In the genomic region with DNA sequence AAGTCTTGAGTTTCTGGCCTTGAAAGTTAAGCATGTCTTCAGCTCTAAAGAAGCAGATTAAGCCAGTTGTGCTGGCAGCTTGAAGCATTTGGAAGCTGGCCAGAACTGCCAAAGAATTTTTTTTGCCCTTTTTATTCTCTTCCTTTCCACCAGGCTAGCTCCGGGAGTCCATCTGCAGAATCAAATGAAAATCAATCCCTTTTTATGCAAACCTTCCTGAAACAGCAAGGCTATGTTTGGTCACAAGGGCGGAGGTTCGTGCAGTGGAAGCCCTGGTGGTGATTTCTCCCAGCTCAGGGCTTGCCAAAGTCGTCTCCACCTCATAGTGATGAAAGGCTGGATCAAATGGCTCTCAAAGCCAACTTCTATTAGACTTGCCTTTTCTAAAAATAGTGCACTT, we compare ENCODE assay signal across 15 cellular contexts. TPM values are rescaled to one million over a fixed set of nuclear protein-coding genes. Genes with fewer than 3 reads are reported as not detected.
DNase-seq lines count a peak whose midpoint lies in the region; ATAC-seq and TF ChIP-seq lines count a peak whose summit lies in the region.
"Had no signal": no experiment of that assay in that cellular context is flagged by ENCODE, and none has a peak within 500 bp of the region (broad histone marks: within the 10 kb centered on the region; RNA-seq: fewer than 3 reads in every experiment).

No MANE protein-coding gene starts in this region.

- CTCF ChIA-PET in activated CD4-positive, alpha-beta memory T cell treated with anti-CD3 and anti-CD28 coated beads, Interleukin-2, amount 10 ng/mL, durations not matched to agents 7 days and 5 days (lab: Charles Lee), result no interaction called here

- ATAC-seq in heart right ventricle, result peak; percentile 90 to 97 (median 96)
- ATAC-seq in left colon, result no peak
- ATAC-seq in HG03520 (IDR thresholded peaks at IDR 0.05; ENCODE audit: unreplicated experiment), result no peak
- ATAC-seq: activated T-cell treated with anti-CD3 and anti-CD28 coated beads, Interleukin-2, amount 50 U/mL, for 4 hours; natural killer cell; stimulated activated naive CD8-positive, alpha-beta T cell treated with anti-CD3 and anti-CD28 coated beads, Interleukin-15, Interleukin-2, amounts not matched to agents 100 U/mL and 50 U/mL, for 24 hours had no signal

- H3K36me3 ChIP-seq in heart right ventricle, result no peaks in the 10 kb centered on the region
- no peaks in the 10 kb centered on the region for H3K36me3 ChIP-seq in skeletal muscle tissue (ENCODE audit: control insufficient read depth in 3 of 3, insufficient read depth in 3 of 3, low read length in 3 of 3)

- peak overlapping the region in 2 of 3 donors; percentile 24 to 51 for H3K9ac ChIP-seq in skeletal muscle tissue (ENCODE audit: low read depth in 1 of 3, low read length in 3 of 3)

- no peaks in the 10 kb centered on the region for H3K27me3 ChIP-seq in heart right ventricle
- H3K27me3 ChIP-seq in skeletal muscle tissue (ENCODE audit: control insufficient read depth in 3 of 3, insufficient read depth in 3 of 3, low read length in 3 of 3), result no peaks in the 10 kb centered on the region

- POLR2A ChIA-PET in activated CD4-positive, alpha-beta memory T cell treated with anti-CD3 and anti-CD28 coated beads, Interleukin-2, amount 10 ng/mL, durations not matched to agents 7 days and 5 days (lab: Charles Lee), result no interaction called here

- H3K27ac ChIP-seq in heart right ventricle (peak overlapping the region in 9 of 10 donors; percentile 5 to 73 (median 45)), skeletal muscle tissue (ENCODE audit: low read depth, low read length) (peak overlapping the region; percentile 77)
- H3K27ac ChIP-seq: 22Rv1 had no signal

- no peak overlapping the region for H3K27ac Mint-ChIP-seq in activated CD4-positive, alpha-beta memory T cell treated with anti-CD3 and anti-CD28 coated beads, Interleukin-2, amount 10 ng/mL, durations not matched to agents 7 days and 5 days
- H3K27ac Mint-ChIP-seq: natural killer cell had no signal

- no peaks in the 10 kb centered on the region for H3K4me1 Mint-ChIP-seq in activated CD4-positive, alpha-beta memory T cell treated with anti-CD3 and anti-CD28 coated beads, Interleukin-2, amount 10 ng/mL, durations not matched to agents 7 days and 5 days
- H3K4me1 Mint-ChIP-seq: natural killer cell had no signal

- no peaks in the 10 kb centered on the region for H3K36me3 Mint-ChIP-seq in activated CD4-positive, alpha-beta memory T cell treated with anti-CD3 and anti-CD28 coated beads, Interleukin-2, amount 10 ng/mL, durations not matched to agents 7 days and 5 days (ENCODE audit: low read depth)
- H3K36me3 Mint-ChIP-seq: natural killer cell had no signal

- H3K4me3 Mint-ChIP-seq in activated CD4-positive, alpha-beta memory T cell treated with anti-CD3 and anti-CD28 coated beads, Interleukin-2, amount 10 ng/mL, durations not matched to agents 7 days and 5 days, result no peak overlapping the region
- H3K4me3 Mint-ChIP-seq: activated T-cell treated with anti-CD3 and anti-CD28 coated beads, Interleukin-2, amount 50 U/mL, for 4 hours; natural killer cell had no signal

- intact Hi-C loops in heart right ventricle (cut with DNase I), result loop anchor here in 2 of 10 donors (5.0 to 10.0 kb wide), 2 partner anchors 114 to 117 kb away; partner anchors contain the start of gene TRMT10A (in 2 of the 2)
- intact Hi-C loops in left colon (cut with DNase I, micrococcal nuclease), result no loop called here

- peaks cover 0 to 24% (median 5%) of the 10 kb centered on the region in 9 donors for H3K4me1 ChIP-seq in heart right ventricle
- peaks cover 4 to 5% (median 4%) of the 10 kb centered on the region in 3 donors for H3K4me1 ChIP-seq in skeletal muscle tissue (ENCODE audit: control insufficient read depth in 3 of 3, insufficient read depth in 3 of 3, low read length in 3 of 3)

- H3K9me3 ChIP-seq in heart right ventricle (peaks cover 0 to 8% (median 0%) of the 10 kb centered on the region in 11 donors), skeletal muscle tissue (ENCODE audit: control insufficient read depth in 3 of 3, low read length in 3 of 3) (no peaks in the 10 kb centered on the region)

- 10 to 14% methylated on average over 4 of the region's 4 CpGs for whole genome bisulfite sequencing in heart right ventricle, 2 donors

- H3K27me3 Mint-ChIP-seq in activated CD4-positive, alpha-beta memory T cell treated with anti-CD3 and anti-CD28 coated beads, Interleukin-2, amount 10 ng/mL, durations not matched to agents 7 days and 5 days, result peaks cover 24% of the 10 kb centered on the region

- no peaks in the 10 kb centered on the region for H3K9me3 Mint-ChIP-seq in activated CD4-positive, alpha-beta memory T cell treated with anti-CD3 and anti-CD28 coated beads, Interleukin-2, amount 10 ng/mL, durations not matched to agents 7 days and 5 days

- TF ChIP-seq CTCF in heart right ventricle (IDR thresholded peaks at IDR 0.05), result peak in 5 of 9 donors; percentile 8 to 27 (median 18)

- DNase-seq in DMS153 (lab: John Stamatoyannopoulos, UW), result peak; percentile 12
- no peak for DNase-seq in DMS153 treated with DMSO at 0.1 percent for 48 hours (lab: John Stamatoyannopoulos, UW; ENCODE audit: unreplicated experiment)
- peak; percentile 59 for DNase-seq in NCI-H82 treated with DMSO at 0.1 percent for 48 hours (lab: John Stamatoyannopoulos, UW; ENCODE audit: unreplicated experiment)
- DNase-seq in heart right ventricle, result peak; percentile 34 to 68
- no peak for DNase-seq in activated CD4-positive, alpha-beta memory T cell treated with anti-CD3 and anti-CD28 coated beads, Interleukin-2, amount 10 ng/mL, durations not matched to agents 7 days and 5 days
- DNase-seq in left colon, result no peak
- DNase-seq: activated CD4-positive, CD25-positive, alpha-beta regulatory T cell; activated T-cell treated with anti-CD3 and anti-CD28 coated beads, Interleukin-2, amount 50 U/mL, for 4 hours; natural killer cell; NCI-H1417 treated with DMSO at 0.1 percent for 48 hours; stimulated activated naive CD8-positive, alpha-beta T cell treated with anti-CD3 and anti-CD28 coated beads, Interleukin-15, Interleukin-2, amounts not matched to agents 100 U/mL and 50 U/mL, for 24 hours had no signal

- no peak overlapping the region for H3K4me3 ChIP-seq in heart right ventricle
- H3K4me3 ChIP-seq in skeletal muscle tissue (ENCODE audit: low read length in 3 of 3), result peak overlapping the region in 2 of 3 donors; percentile 37 to 46

RNA-seq across cellular contexts. Expression of gene C4orf54, which starts 21.6 kb away (rescaled TPM):
- total RNA-seq in heart right ventricle (1 to 10 TPM in 8 of 10 donors, under 1 TPM in 2; 0.68 to 9.3 (median 1.6) TPM), skeletal muscle tissue (132 TPM), left colon (under 1 TPM in 1 of 2 donors, not detected in 1; 0.08 TPM)
- 10 to 100 TPM in 1 of 2 donors, under 1 TPM in 1; 0.80 to 14.4 TPM for polyA plus RNA-seq in heart right ventricle
- not detected for total RNA-seq in activated CD4-positive, alpha-beta memory T cell treated with anti-CD3 and anti-CD28 coated beads, Interleukin-2, amount 10 ng/mL, durations not matched to agents 7 days and 5 days
- total RNA-seq: activated T-cell treated with anti-CD3 and anti-CD28 coated beads, Interleukin-2, amount 50 U/mL, for 4 hours; endothelial cell of umbilical vein; natural killer cell had no signal
- polyA plus RNA-seq: endothelial cell of umbilical vein had no signal

Comparison
In these comparisons a context has a peak if more than half of its experiments do, and no peak if none do; other contexts are left out.
1. DNase-seq: peak in DMS153 (single experiment), NCI-H82 treated with DMSO at 0.1 percent for 48 hours (single experiment) and heart right ventricle (2 of 2); none in DMS153 treated with DMSO at 0.1 percent for 48 hours (single experiment), activated CD4-positive, alpha-beta memory T cell treated with anti-CD3 and anti-CD28 coated beads, Interleukin-2, amount 10 ng/mL, durations not matched to agents 7 days and 5 days (single experiment) and left colon (0 of 2).
2. ATAC-seq: peak in heart right ventricle (8 of 8); none in left colon (single experiment) and HG03520 (single experiment).
3. H3K4me3 ChIP-seq: peak in skeletal muscle tissue (2 of 3); none in heart right ventricle (0 of 10).
4. RNA of gene C4orf54, which starts 21.6 kb away (total RNA-seq): 132 TPM in skeletal muscle tissue (single experiment); 0.68 to 9.3 TPM in heart right ventricle, 0.08 TPM in left colon and not detected in activated CD4-positive, alpha-beta memory T cell treated with anti-CD3 and anti-CD28 coated beads, Interleukin-2, amount 10 ng/mL, durations not matched to agents 7 days and 5 days; every median in the first group is over 10 times any median in the second.